Comparison of ENCODE assay signal across 8 cellular contexts in the genomic region with DNA sequence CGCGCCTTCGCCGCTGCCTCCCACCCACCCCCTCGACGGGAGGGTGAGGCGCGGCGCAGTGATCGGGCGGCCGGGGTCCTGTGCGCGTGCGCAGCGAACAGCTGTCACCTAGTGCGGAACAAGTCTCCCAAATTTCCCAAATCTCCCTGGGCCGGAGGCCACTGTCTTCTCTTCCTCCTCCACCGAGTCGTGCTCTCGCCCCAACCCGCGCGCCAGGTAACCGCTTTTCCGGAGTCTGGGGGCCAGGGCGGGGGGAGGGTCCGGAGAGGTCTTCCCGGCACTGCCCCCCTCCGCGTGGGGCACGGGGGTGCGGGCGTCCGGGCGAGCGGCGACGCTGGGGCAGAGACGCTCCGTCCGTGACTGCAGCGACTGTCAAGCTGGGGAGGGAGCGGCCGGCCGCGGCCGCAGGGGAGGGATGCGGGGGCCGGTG. TPM values are rescaled to one million over a fixed set of nuclear protein-coding genes. Genes with fewer than 3 reads are reported as not detected.
A peak's percentile ranks its signal among the peaks of the same experiment; 100 is the strongest.
DNase-seq lines count a peak whose midpoint lies in the region; ATAC-seq and TF ChIP-seq lines count a peak whose summit lies in the region.

No MANE protein-coding gene starts in this region.

- H3K4me3 ChIP-seq in WERI-Rb-1 (ENCODE audit: low read depth, low read length): peak overlapping the region; percentile 89
- peak overlapping the region; percentile 89 for H3K4me3 ChIP-seq in cardiac muscle cell
- peak overlapping the region; percentile 87 for H3K4me3 ChIP-seq in retinal pigment epithelial cell (ENCODE audit: low read length)

- peak overlapping the region; percentile 91 for H3K27ac ChIP-seq in WERI-Rb-1
- H3K27ac ChIP-seq in cardiac muscle cell: peak overlapping the region; percentile 96

- H3K36me3 ChIP-seq in WERI-Rb-1 (no peaks in the 10 kb centered on the region), cardiac muscle cell (no peaks in the 10 kb centered on the region)

- H3K9me3 ChIP-seq in WERI-Rb-1 (ENCODE audit: severe bottlenecking): no peaks in the 10 kb centered on the region
- no peaks in the 10 kb centered on the region for H3K9me3 ChIP-seq in cardiac muscle cell (ENCODE audit: low read depth)

- ATAC-seq in HG02973 (IDR thresholded peaks at IDR 0.05; ENCODE audit: unreplicated experiment): peak; percentile 13

- TF ChIP-seq CTCF in WERI-Rb-1 (IDR thresholded peaks at IDR 0.05; ENCODE audit: low read depth, low read length) (no peak), cardiac muscle cell (IDR thresholded peaks at IDR 0.05; ENCODE audit: low read depth, low read length) (no peak), retinal pigment epithelial cell (conservative IDR thresholded peaks at IDR 0.05; ENCODE audit: low read depth, low read length) (no peak)

- DNase-seq in activated gamma-delta T cell (lab: John Stamatoyannopoulos, UW) (peak; percentile 95), activated gamma-delta T cell treated with Interleukin-2 at 50 U/mL for 16 hours (no peak), WERI-Rb-1 (no peak), cardiac muscle cell (ENCODE audit: low read depth in 1 of 2, low spot score in 1 of 2) (no peak), retinal pigment epithelial cell (ENCODE audit: low read depth) (no peak), NCI-H526 (lab: John Stamatoyannopoulos, UW) (no peak), NAMALWA (ENCODE audit: low spot score) (no peak)

- H3K4me1 ChIP-seq in cardiac muscle cell (ENCODE audit: low read depth): peaks cover 3% of the 10 kb centered on the region

- no peaks in the 10 kb centered on the region for H3K27me3 ChIP-seq in WERI-Rb-1 (ENCODE audit: insufficient read depth, low read depth, severe bottlenecking)
- H3K27me3 ChIP-seq in cardiac muscle cell: no peaks in the 10 kb centered on the region

RNA-seq across cellular contexts. Expression of a gene that starts 0.2 kb away (rescaled TPM):
- total RNA-seq in cardiac muscle cell: 26.0 and 32.0 TPM in 2 replicates
- 15.1 and 18.6 TPM in 2 replicates for polyA plus RNA-seq in cardiac muscle cell
